ENCODE assay signal across 7 cellular contexts in the genomic region with DNA sequence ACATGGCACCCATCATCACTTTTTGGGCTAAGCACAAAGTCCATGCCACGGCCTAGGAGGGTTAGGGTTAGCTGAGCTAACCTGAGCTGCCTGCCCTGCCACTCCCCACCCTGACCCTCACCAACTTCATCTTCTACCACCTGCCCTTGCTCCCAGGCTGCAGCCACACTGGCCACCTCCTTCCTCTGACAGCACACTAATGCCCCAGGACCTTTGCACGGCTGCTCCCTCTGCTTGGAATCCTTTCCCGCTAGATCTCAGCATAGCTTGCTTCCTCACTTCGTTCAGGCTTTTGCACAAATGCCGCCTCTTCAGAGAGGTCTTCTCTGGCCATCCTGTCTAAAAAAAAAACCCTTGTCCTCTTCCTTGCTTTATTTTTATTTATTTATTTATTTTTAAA. TPM values are rescaled to one million over a fixed set of nuclear protein-coding genes. Genes with fewer than 3 reads are reported as not detected.
"Had no signal": no experiment of that assay in that cellular context is flagged by ENCODE, and none has a peak within 500 bp of the region (broad histone marks: within the 10 kb centered on the region; RNA-seq: fewer than 3 reads in every experiment).

No MANE protein-coding gene starts in this region.

- H3K4me3 ChIP-seq: GM23338, HAP-1 had no signal

- H3K4me3 Mint-ChIP-seq: GM23338 had no signal

- H3K36me3 ChIP-seq: HAP-1 had no signal

- H3K4me1 Mint-ChIP-seq: GM23338 had no signal

- H2AFZ ChIP-seq: GM23338 had no signal

- H3K9ac ChIP-seq: KMS-11 had no signal

- ATAC-seq: GM23338 had no signal

- H3K4me2 ChIP-seq: GM23338, KMS-11 had no signal

- DNase-seq: H7, IMR-90, KBM-7 had no signal

- H3K27ac Mint-ChIP-seq: GM23338 had no signal

- H3K27ac ChIP-seq: HL-60, KMS-11 had no signal

- H3K9me3 ChIP-seq: HAP-1 had no signal

- H3K4me1 ChIP-seq: HAP-1 had no signal

RNA-seq across cellular contexts. Expression of gene C19orf81, which starts 57.1 kb away (rescaled TPM):
- total RNA-seq: IMR-90 had no signal
